ENCODE assay signal across 8 cellular contexts in the genomic region with DNA sequence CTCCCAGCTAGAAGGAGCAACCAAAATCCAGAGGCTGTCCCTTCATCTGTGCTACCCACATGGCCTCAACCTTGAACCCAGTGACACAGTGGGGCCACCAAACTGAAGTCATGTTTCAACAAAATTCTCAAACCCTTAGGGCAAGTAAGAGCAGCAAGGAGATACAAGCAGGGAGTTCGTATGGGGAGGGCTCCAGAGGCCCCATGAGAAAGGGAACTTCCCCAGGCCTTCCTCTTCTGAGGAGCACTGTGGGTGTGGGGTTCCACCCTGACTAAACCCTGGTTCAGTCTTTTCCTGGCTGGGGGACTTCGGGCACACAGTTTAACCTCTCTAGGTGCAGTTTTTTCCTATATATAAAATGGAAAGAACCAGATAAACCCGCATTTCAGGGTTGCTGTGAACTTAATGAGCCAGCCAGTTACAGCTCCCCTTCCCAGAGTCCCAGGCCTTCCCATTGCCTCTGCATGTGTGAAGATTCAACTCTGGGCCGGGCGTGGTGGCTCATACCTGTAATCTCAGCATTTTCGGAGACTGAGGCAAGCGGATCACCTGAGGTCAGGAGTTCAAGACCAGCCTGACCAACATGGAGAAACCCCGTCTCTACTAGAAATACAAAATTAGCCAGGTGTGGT. TPM values are rescaled to one million over a fixed set of nuclear protein-coding genes. Genes with fewer than 3 reads are reported as not detected.
DNase-seq lines count a peak whose midpoint lies in the region; ATAC-seq and TF ChIP-seq lines count a peak whose summit lies in the region.

No MANE protein-coding gene starts in this region.

- H3K27ac ChIP-seq in Peyer's patch: peak overlapping the region; percentile 46 to 72 (median 61)
- peak overlapping the region; percentile 46 for H3K27ac ChIP-seq in psoas muscle

- ATAC-seq in psoas muscle (no peak), HG03521 (IDR thresholded peaks at IDR 0.05; ENCODE audit: unreplicated experiment) (no peak)

- H3K36me3 ChIP-seq in Peyer's patch: no peaks in the 10 kb centered on the region
- no peaks in the 10 kb centered on the region for H3K36me3 ChIP-seq in psoas muscle (ENCODE audit: insufficient read depth in 1 of 2, low read depth in 1 of 2)

- no peak for TF ChIP-seq CTCF in Peyer's patch (IDR thresholded peaks at IDR 0.05)
- no peak for TF ChIP-seq CTCF in chondrocyte (IDR thresholded peaks at IDR 0.05)
- TF ChIP-seq CTCF in psoas muscle (IDR thresholded peaks at IDR 0.05): no peak

- no peaks in the 10 kb centered on the region for H3K27me3 ChIP-seq in Peyer's patch
- H3K27me3 ChIP-seq in psoas muscle (ENCODE audit: insufficient read depth in 3 of 3, low read length in 2 of 3): no peaks in the 10 kb centered on the region

- TF ChIP-seq POLR2A in Peyer's patch (IDR thresholded peaks at IDR 0.05): no peak

- no peaks in the 10 kb centered on the region for H3K9me3 ChIP-seq in Peyer's patch
- H3K9me3 ChIP-seq in psoas muscle: no peaks in the 10 kb centered on the region

- no peaks in the 10 kb centered on the region for H3K36me3 Mint-ChIP-seq in chondrocyte (ENCODE audit: low read depth)

- H3K27ac Mint-ChIP-seq in chondrocyte (ENCODE audit: unreplicated experiment): peak overlapping the region; percentile 6

- H3K27me3 Mint-ChIP-seq in chondrocyte (ENCODE audit: low read depth): no peaks in the 10 kb centered on the region

- intact Hi-C loops in psoas muscle (cut with DNase I): no loop called here

- H3K4me1 Mint-ChIP-seq in chondrocyte (ENCODE audit: low read depth): peaks cover 10% of the 10 kb centered on the region

- 90 to 91% (median 90%) methylated on average over 8 of the region's 8 CpGs for WGBS in psoas muscle, 3 donors

- H3K4me3 ChIP-seq in Peyer's patch (no peak overlapping the region), psoas muscle (no peak overlapping the region)

- DNase-seq in GDM1 (lab: John Stamatoyannopoulos, UW) (peak; percentile 44), Peyer's patch (peak in 1 of 3 donors; percentile 13), chondrocyte (ENCODE audit: low spot score) (peak; percentile 18), psoas muscle (no peak), NCI-H1105 (lab: John Stamatoyannopoulos, UW) (no peak), G401 (ENCODE audit: low spot score) (no peak), NCI-H1417 (lab: John Stamatoyannopoulos, UW) (no peak)

- peaks cover 0 to 26% (median 14%) of the 10 kb centered on the region in 4 donors for H3K4me1 ChIP-seq in Peyer's patch
- H3K4me1 ChIP-seq in psoas muscle: no peaks in the 10 kb centered on the region

- H3K4me3 Mint-ChIP-seq in chondrocyte (ENCODE audit: unreplicated experiment): no peak overlapping the region

- H3K9me3 Mint-ChIP-seq in chondrocyte (ENCODE audit: low read depth): no peaks in the 10 kb centered on the region

- in situ Hi-C loops in G401 (cut with HindIII; ENCODE audit: low sequenced_read_pairs): no loop called here

RNA-seq across cellular contexts. Expression of gene THEMIS2, which starts 8.0 kb away (rescaled TPM):
- total RNA-seq in Peyer's patch (10 to 100 TPM in 3 of 4 donors, 1 to 10 TPM in 1; 8.1 to 86.6 (median 22.8) TPM), chondrocyte (1.2 to 3.9 TPM (median 1.6 TPM) in 3 replicates), psoas muscle (1 to 10 TPM; 3.7 to 5.1 (median 3.9) TPM)
- polyA plus RNA-seq in psoas muscle: 1 to 10 TPM; 1.5 to 6.1 (median 1.7) TPM
- 2.6 and 3.9 TPM in 2 replicates for total RNA-seq in G401 (2014; rRNA removed; shearing (Covaris generic))

RNA-seq across cellular contexts. Expression of gene PPP1R8, which starts 33.8 kb away (rescaled TPM):
- 10 to 100 TPM; 19.1 to 82.5 (median 27.0) TPM for total RNA-seq in Peyer's patch
- total RNA-seq in chondrocyte: 39.7 to 42.9 TPM (median 41.7 TPM) in 3 replicates
- total RNA-seq in psoas muscle: 10 to 100 TPM; 20.6 to 28.2 (median 24.5) TPM
- 10 to 100 TPM; 18.5 to 46.1 (median 32.4) TPM for polyA plus RNA-seq in psoas muscle
- 69.1 and 70.6 TPM in 2 replicates for total RNA-seq in G401 (2014; rRNA removed; shearing (Covaris generic))

RNA-seq across cellular contexts. Expression of gene RPA2, which starts 50.0 kb away (rescaled TPM):
- 10 to 100 TPM in 2 of 4 donors, 1 to 10 TPM in 2; 8.2 to 23.1 (median 10.0) TPM for total RNA-seq in Peyer's patch
- 15.1 to 24.8 TPM (median 15.5 TPM) in 3 replicates for total RNA-seq in chondrocyte
- 10 to 100 TPM; 42.5 to 72.3 (median 47.7) TPM for total RNA-seq in psoas muscle
- 10 to 100 TPM; 43.8 to 79.6 (median 71.5) TPM for polyA plus RNA-seq in psoas muscle
- 148 and 168 TPM in 2 replicates for total RNA-seq in G401 (2014; rRNA removed; shearing (Covaris generic))

Comparison
In these comparisons a context has a peak if more than half of its experiments do, and no peak if none do; other contexts are left out.
1. DNase-seq: peak in GDM1 (single experiment) and chondrocyte (single experiment); none in psoas muscle (0 of 2), NCI-H1105 (single experiment), G401 (single experiment) and NCI-H1417 (0 of 3).